In the genomic region with DNA sequence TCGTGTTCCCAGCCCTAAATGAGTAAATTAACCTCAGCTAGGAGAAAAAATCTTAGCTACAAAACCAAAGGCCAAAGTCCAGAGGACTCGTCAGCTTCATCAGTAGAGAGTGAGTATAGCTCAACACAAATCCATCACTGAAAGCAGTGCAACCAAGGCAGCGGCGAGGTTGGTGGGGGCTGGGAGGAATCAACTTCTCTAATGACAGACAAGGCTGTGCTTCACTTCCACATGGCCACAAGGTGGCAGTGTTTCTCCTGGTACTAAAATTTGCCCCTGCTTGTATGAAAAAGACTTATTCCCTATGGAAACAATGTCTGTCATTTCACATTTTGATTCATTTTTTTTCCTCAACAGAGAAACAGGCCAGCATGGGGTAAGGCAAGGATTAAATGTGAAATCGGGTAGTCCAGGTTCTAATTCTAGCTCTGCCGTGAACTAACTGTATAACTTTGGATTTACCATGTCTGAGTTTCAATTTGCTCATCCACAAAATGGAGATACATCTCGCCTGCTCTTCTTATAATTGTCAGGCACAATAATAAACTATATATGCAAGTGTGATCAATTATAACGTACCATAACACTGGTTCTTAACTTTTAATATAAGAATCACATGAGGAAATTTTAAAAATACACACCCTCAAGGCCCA, we compare ENCODE assay signal across 8 cellular contexts. TPM values are rescaled to one million over a fixed set of nuclear protein-coding genes. Genes with fewer than 3 reads are reported as not detected.
DNase-seq lines count a peak whose midpoint lies in the region; ATAC-seq and TF ChIP-seq lines count a peak whose summit lies in the region.

No MANE protein-coding gene starts in this region.

- H3K4me3 ChIP-seq in right atrium auricular region (no peak overlapping the region), retinal pigment epithelial cell (ENCODE audit: low read length) (no peak overlapping the region)

- peaks cover 7% of the 10 kb centered on the region for H3K36me3 Mint-ChIP-seq in T-helper 17 cell (ENCODE audit: low read depth)

- H3K27me3 ChIP-seq in right atrium auricular region = no peaks in the 10 kb centered on the region

- H3K27ac ChIP-seq in right atrium auricular region = no peak overlapping the region

- peak; percentile 85 for TF ChIP-seq CTCF in GM10266 (IDR thresholded peaks at IDR 0.05; ENCODE audit: control insufficient read depth, insufficient read depth, low read depth, missing control alignments)
- peak; percentile 70 to 96 for TF ChIP-seq CTCF in right atrium auricular region (IDR thresholded peaks at IDR 0.05)
- TF ChIP-seq CTCF in retinal pigment epithelial cell (conservative IDR thresholded peaks at IDR 0.05; ENCODE audit: low read depth, low read length) = peak; percentile 84

- peak; percentile 84 for ATAC-seq in T-helper 17 cell
- no peak for ATAC-seq in GM18511 (IDR thresholded peaks at IDR 0.05; ENCODE audit: unreplicated experiment)
- no peak for ATAC-seq in GM21825 (IDR thresholded peaks at IDR 0.05; ENCODE audit: unreplicated experiment)

- no peak overlapping the region for H3K4me3 Mint-ChIP-seq in T-helper 17 cell

- H3K27me3 Mint-ChIP-seq in T-helper 17 cell = no peaks in the 10 kb centered on the region

- DNase-seq in GM10266 (ENCODE audit: extremely low spot score) (peak; percentile 41), NCI-H1048 (lab: John Stamatoyannopoulos, UW) (peak; percentile 52), T-helper 17 cell (peak; percentile 34 to 56 (median 42)), amniotic stem cell (lab: John Stamatoyannopoulos, UW) (peak; percentile 57), right atrium auricular region (ENCODE audit: low spot score) (peak; percentile 80), retinal pigment epithelial cell (ENCODE audit: low read depth) (peak; percentile 42)

- H3K4me1 ChIP-seq in right atrium auricular region = peaks cover 0 to 15% of the 10 kb centered on the region in 2 donors

- peaks cover 20% of the 10 kb centered on the region for H3K4me1 Mint-ChIP-seq in T-helper 17 cell

- H3K27ac Mint-ChIP-seq in T-helper 17 cell = no peak overlapping the region

- H3K36me3 ChIP-seq in right atrium auricular region = no peaks in the 10 kb centered on the region

- H3K9me3 ChIP-seq in T-helper 17 cell (ENCODE audit: control insufficient read depth, low read length, poor library complexity, severe bottlenecking) (no peaks in the 10 kb centered on the region), right atrium auricular region (no peaks in the 10 kb centered on the region)

RNA-seq across cellular contexts. Expression of gene FAS, which starts 39.3 kb away (rescaled TPM):
- total RNA-seq in T-helper 17 cell (10 to 100 TPM; 80.0 to 82.8 TPM), right atrium auricular region (10 to 100 TPM in 1 of 2 donors, 1 to 10 TPM in 1; 8.0 to 12.2 TPM)

Comparison
In these comparisons a context has a peak if more than half of its experiments do, and no peak if none do; other contexts are left out.
1. RNA of gene FAS, which starts 39.3 kb away (total RNA-seq): 80.0 to 82.8 TPM in T-helper 17 cell; 8.0 to 12.2 TPM in right atrium auricular region; every median in the first group is over 4 times any median in the second.
2. Peak in every context shown above with its lines, with median percentiles within 50 percentile points of each other: DNase-seq and CTCF ChIP-seq.